In the genomic region with DNA sequence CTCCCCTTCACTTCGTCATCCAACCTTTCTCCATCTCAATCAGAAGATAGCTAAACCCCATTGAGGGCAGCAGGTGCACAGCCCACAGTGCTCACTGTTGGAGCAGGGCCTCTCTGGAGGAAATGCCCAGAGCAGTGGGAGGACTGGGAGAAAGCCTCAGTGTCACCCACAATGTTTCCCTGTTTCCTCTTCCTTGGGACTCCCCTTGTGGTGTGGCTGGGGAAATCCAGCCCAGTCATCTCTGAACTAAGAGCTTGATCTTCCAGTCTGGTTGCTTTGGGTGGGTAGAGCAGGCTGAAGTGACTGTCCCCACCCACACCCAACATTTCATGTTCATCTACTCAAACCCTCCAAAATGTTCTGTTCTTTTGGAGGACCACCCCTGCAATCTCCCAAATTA, we compare ENCODE assay signal across 8 cellular contexts. TPM values are rescaled to one million over a fixed set of nuclear protein-coding genes. Genes with fewer than 3 reads are reported as not detected.
DNase-seq lines count a peak whose midpoint lies in the region; ATAC-seq and TF ChIP-seq lines count a peak whose summit lies in the region.

No MANE protein-coding gene starts in this region.

- H3K36me3 ChIP-seq in neural progenitor cell = no peaks in the 10 kb centered on the region
- no peaks in the 10 kb centered on the region for H3K36me3 ChIP-seq in sigmoid colon
- no peaks in the 10 kb centered on the region for H3K36me3 ChIP-seq in ovary

- H3K9ac ChIP-seq in neural progenitor cell = no peak overlapping the region

- TF ChIP-seq CTCF in natural killer cell (IDR thresholded peaks at IDR 0.05) = no peak
- TF ChIP-seq CTCF in neural progenitor cell (IDR thresholded peaks at IDR 0.05) = no peak
- TF ChIP-seq CTCF in sigmoid colon (IDR thresholded peaks at IDR 0.05) = no peak
- no peak for TF ChIP-seq CTCF in ovary (IDR thresholded peaks at IDR 0.05)

- peak; percentile 46 for DNase-seq in activated CD4-positive, CD25-positive, alpha-beta regulatory T cell treated with anti-CD3 and anti-CD28 coated beads, Interleukin-2, amount 50 U/mL, for 72 hours
- no peak for DNase-seq in natural killer cell
- no peak for DNase-seq in neural progenitor cell (ENCODE audit: low spot score)
- no peak for DNase-seq in sigmoid colon
- no peak for DNase-seq in ovary
- no peak for DNase-seq in NCI-H1105 (lab: John Stamatoyannopoulos, UW)

- peaks cover under 1 to 7% of the 10 kb centered on the region in 2 donors for H3K27me3 Mint-ChIP-seq in natural killer cell (ENCODE audit: low read depth in 2 of 2)
- no peaks in the 10 kb centered on the region for H3K27me3 Mint-ChIP-seq in neural progenitor cell (ENCODE audit: insufficient read depth, low read depth)

- H3K4me3 Mint-ChIP-seq in natural killer cell = no peak overlapping the region
- no peak overlapping the region for H3K4me3 Mint-ChIP-seq in neural progenitor cell

- ATAC-seq in GM18499 (IDR thresholded peaks at IDR 0.05; ENCODE audit: insufficient read depth, unreplicated experiment) = peak; percentile 35
- ATAC-seq in HG02610 (IDR thresholded peaks at IDR 0.05; ENCODE audit: unreplicated experiment) = peak; percentile 66
- peak in 2 of 3 donors; percentile 29 to 48 for ATAC-seq in natural killer cell

- no peaks in the 10 kb centered on the region for H3F3A ChIP-seq in neural progenitor cell (ENCODE audit: low read depth)

- H3K9me3 ChIP-seq in neural progenitor cell (ENCODE audit: low read depth) (no peaks in the 10 kb centered on the region), sigmoid colon (no peaks in the 10 kb centered on the region), ovary (no peaks in the 10 kb centered on the region)

- H3K4me1 Mint-ChIP-seq in natural killer cell (peaks cover 8% of the 10 kb centered on the region in 2 donors), neural progenitor cell (peaks cover 7% of the 10 kb centered on the region)

- H3K27ac Mint-ChIP-seq in natural killer cell = no peak overlapping the region
- H3K27ac Mint-ChIP-seq in neural progenitor cell = no peak overlapping the region

- intact Hi-C loops in natural killer cell (cut with micrococcal nuclease) = loop anchor here (5.0 kb wide), 1 partner anchor 617 kb away; no protein-coding TSS in a partner anchor
- intact Hi-C loops in sigmoid colon (cut with DNase I) = loop anchor here (10.0 kb wide), 1 partner anchor 620 kb away; no protein-coding TSS in a partner anchor
- intact Hi-C loops in ovary (cut with DNase I) = loop anchor here (5.0 to 10.0 kb wide), 3 partner anchors 272 to 360 kb away; partner anchors contain the start of gene CCDC83 (in 1 of the 4)

- no peaks in the 10 kb centered on the region for H3K79me2 ChIP-seq in neural progenitor cell (ENCODE audit: low read depth)

- no peak overlapping the region for H2AFZ ChIP-seq in neural progenitor cell (replicated peaks)

- H3K4me3 ChIP-seq in neural progenitor cell (no peak overlapping the region), sigmoid colon (no peak overlapping the region), ovary (no peak overlapping the region)

- TF ChIP-seq EP300 in sigmoid colon (IDR thresholded peaks at IDR 0.05) (no peak), ovary (IDR thresholded peaks at IDR 0.05) (no peak)

- H3K36me3 Mint-ChIP-seq in natural killer cell (no peaks in the 10 kb centered on the region), neural progenitor cell (no peaks in the 10 kb centered on the region)

- no peak overlapping the region for H3K27ac ChIP-seq in neural progenitor cell
- no peak overlapping the region for H3K27ac ChIP-seq in sigmoid colon
- H3K27ac ChIP-seq in ovary = no peak overlapping the region

- H3K27me3 ChIP-seq in neural progenitor cell = no peaks in the 10 kb centered on the region
- no peaks in the 10 kb centered on the region for H3K27me3 ChIP-seq in sigmoid colon
- H3K27me3 ChIP-seq in ovary = no peaks in the 10 kb centered on the region

- 80 to 81% methylated on average over 1 of the region's 1 CpG for WGBS in sigmoid colon, 2 donors
- 96 to 100% (median 96%) methylated on average over 1 of the region's 1 CpG for WGBS in ovary, 3 donors

- H4K20me1 ChIP-seq in neural progenitor cell (ENCODE audit: low read depth) = no peaks in the 10 kb centered on the region

- TF ChIP-seq POLR2A in sigmoid colon (IDR thresholded peaks at IDR 0.05) = no peak
- TF ChIP-seq POLR2A in ovary (IDR thresholded peaks at IDR 0.05) = no peak

- H3K4me2 ChIP-seq in neural progenitor cell = no peak overlapping the region

- H3K9me3 Mint-ChIP-seq in natural killer cell (no peaks in the 10 kb centered on the region), neural progenitor cell (no peaks in the 10 kb centered on the region)

- H3K4me1 ChIP-seq in neural progenitor cell = no peaks in the 10 kb centered on the region
- H3K4me1 ChIP-seq in sigmoid colon = peaks cover 0 to 8% (median 4%) of the 10 kb centered on the region in 4 donors
- H3K4me1 ChIP-seq in ovary (ENCODE audit: insufficient read depth) = no peaks in the 10 kb centered on the region

RNA-seq across cellular contexts. Expression of gene EED, which starts 29.8 kb away (rescaled TPM):
- total RNA-seq in natural killer cell (10 to 100 TPM; 26.0 to 36.9 (median 34.0) TPM), neural progenitor cell (ENCODE audit: low replicate concordance) (44.2 and 64.9 TPM in 2 replicates), sigmoid colon (10 to 100 TPM; 18.2 to 28.6 (median 23.5) TPM), ovary (10 to 100 TPM; 16.2 to 29.4 (median 17.4) TPM)
- polyA plus RNA-seq in sigmoid colon (10 to 100 TPM; 12.6 to 17.8 (median 14.1) TPM), ovary (10 to 100 TPM; 17.0 to 17.2 TPM)
